ENCODE assay signal across 8 cellular contexts in genomic region chr7:92590711-92591310, GRCh38. TPM values are rescaled to one million over a fixed set of nuclear protein-coding genes. Genes with fewer than 3 reads are reported as not detected.
A peak's percentile ranks its signal among the peaks of the same experiment; 100 is the strongest.
DNase-seq lines count a peak whose midpoint lies in the region; ATAC-seq and TF ChIP-seq lines count a peak whose summit lies in the region.

No MANE protein-coding gene starts in this region.

- H3K4me1 Mint-ChIP-seq in Caco-2 (ENCODE audit: low read depth, unreplicated experiment) (peaks cover 19% of the 10 kb centered on the region), endothelial cell (ENCODE audit: unreplicated experiment) (peaks cover 13% of the 10 kb centered on the region)

- H4K20me1 ChIP-seq in OCI-LY1 (ENCODE audit: insufficient read depth, low read length) (no peaks in the 10 kb centered on the region; the same call in 1 of the 2 replicates), osteoblast (ENCODE audit: insufficient read depth, low read length) (peaks cover 37% of the 10 kb centered on the region)

- H3K36me3 Mint-ChIP-seq in Caco-2 (ENCODE audit: insufficient read depth, unreplicated experiment), result peaks cover 26% of the 10 kb centered on the region
- H3K36me3 Mint-ChIP-seq in endothelial cell (ENCODE audit: low read depth, unreplicated experiment), result no peaks in the 10 kb centered on the region

- no peaks in the 10 kb centered on the region for H3K9me2 ChIP-seq in OCI-LY1 (ENCODE audit: low read depth, low read length)

- no peak overlapping the region; the same call in 1 of the 2 replicates for H3K9ac ChIP-seq in OCI-LY1 (ENCODE audit: low read length)

- H3K9me3 Mint-ChIP-seq in Caco-2 (ENCODE audit: unreplicated experiment), result no peaks in the 10 kb centered on the region
- H3K9me3 Mint-ChIP-seq in endothelial cell (ENCODE audit: unreplicated experiment), result no peaks in the 10 kb centered on the region

- intact Hi-C loops in Caco-2 (cut with micrococcal nuclease; ENCODE audit: unreplicated experiment), result loop anchor here (1.0 kb wide), 2 partner anchors 11 to 63 kb away; partner anchors contain the start of genes PEX1 and RBM48

- H3K27ac ChIP-seq in OCI-LY1 (ENCODE audit: low read depth, low read length, poor library complexity, severe bottlenecking) (no peak overlapping the region), osteoblast (ENCODE audit: low read depth, low read length) (peak overlapping the region; percentile 88)

- TF ChIP-seq CTCF in Caco-2 (IDR thresholded peaks at IDR 0.05; ENCODE audit: insufficient read depth in 1 of 2, low read depth in 1 of 2, low read length in 1 of 2, severe bottlenecking in 1 of 2, unreplicated experiment in 1 of 2), result no peak
- TF ChIP-seq CTCF in OCI-LY1 (IDR thresholded peaks at IDR 0.05; ENCODE audit: low read length), result no peak
- no peak for TF ChIP-seq CTCF in endothelial cell (IDR thresholded peaks at IDR 0.05; ENCODE audit: unreplicated experiment)
- no peak for TF ChIP-seq CTCF in osteoblast (IDR thresholded peaks at IDR 0.05; ENCODE audit: extremely low read depth, low read depth, low read length)
- TF ChIP-seq CTCF in GM13976 (IDR thresholded peaks at IDR 0.05; ENCODE audit: borderline replicate concordance, control extremely low read depth, extremely low read depth, insufficient read depth, missing control alignments), result no peak

- no peak for ATAC-seq in GM21786 (IDR thresholded peaks at IDR 0.05; ENCODE audit: unreplicated experiment)

- H3K4me2 ChIP-seq in OCI-LY1 (ENCODE audit: low read length), result peak overlapping the region; percentile 98; the same call in 1 of the 2 replicates
- H3K4me2 ChIP-seq in osteoblast (ENCODE audit: insufficient read depth, low read length), result peak overlapping the region; percentile 85

- H3K4me1 ChIP-seq in Caco-2, result peaks cover 15% of the 10 kb centered on the region; the same call in 1 of the 2 replicates
- H3K4me1 ChIP-seq in OCI-LY1 (ENCODE audit: insufficient read depth, low read length, severe bottlenecking), result peaks cover 40% of the 10 kb centered on the region
- peaks cover 32% of the 10 kb centered on the region for H3K4me1 ChIP-seq in osteoblast (ENCODE audit: insufficient read depth, low read length)

- H2AFZ ChIP-seq in OCI-LY1 (ENCODE audit: low read length), result no peak overlapping the region
- peak overlapping the region; percentile 85 for H2AFZ ChIP-seq in osteoblast (ENCODE audit: low read length)

- peaks cover 39% of the 10 kb centered on the region for H3K79me2 ChIP-seq in OCI-LY1 (ENCODE audit: insufficient read depth, low read length)
- peaks cover 40% of the 10 kb centered on the region for H3K79me2 ChIP-seq in osteoblast (ENCODE audit: insufficient read depth, low read length)

- CTCF ChIA-PET in Caco-2 (lab: Charles Lee), result interaction anchor here (0.7 to 2.0 kb wide), 3 partner anchors 11 to 266 kb away, joined by 3 to 9 read pairs (median 3); no protein-coding TSS in a partner anchor

- no peaks in the 10 kb centered on the region for H3K27me3 Mint-ChIP-seq in Caco-2 (ENCODE audit: insufficient read depth, unreplicated experiment)
- peaks cover 4% of the 10 kb centered on the region for H3K27me3 Mint-ChIP-seq in endothelial cell (ENCODE audit: unreplicated experiment)

- no peak for DNase-seq in Caco-2
- DNase-seq in endothelial cell (ENCODE audit: low spot score), result no peak
- DNase-seq in osteoblast (ENCODE audit: insufficient read length, low spot score, missing footprints), result no peak
- no peak for DNase-seq in GM13976 (ENCODE audit: low spot score)
- DNase-seq in activated gamma-delta T cell treated with Interleukin-2 at 50 U/mL for 16 hours, result no peak
- no peak for DNase-seq in stimulated activated CD4-positive, alpha-beta T cell treated with anti-CD3 and anti-CD28 coated beads, Interleukin-4, amount 100 ng/mL, for 24 hours

- TSS peak; percentile 82 for BruUV-seq in Caco-2 (replicated peaks; lab: Mats Ljungman, UMichigan)

- H3K4me3 Mint-ChIP-seq in Caco-2 (ENCODE audit: unreplicated experiment) (peak overlapping the region; percentile 99), endothelial cell (ENCODE audit: unreplicated experiment) (peak overlapping the region; percentile 84)

- H3K27ac Mint-ChIP-seq in Caco-2 (ENCODE audit: unreplicated experiment) (no peak overlapping the region), endothelial cell (ENCODE audit: unreplicated experiment) (no peak overlapping the region)

- H3K4me3 ChIP-seq in Caco-2 (ENCODE audit: low read depth, low read length) (peak overlapping the region; percentile 83), OCI-LY1 (ENCODE audit: low read depth, low read length, poor library complexity, severe bottlenecking) (peak overlapping the region; percentile 86), osteoblast (ENCODE audit: insufficient read depth, low read length) (peak overlapping the region; percentile 96)

- in situ Hi-C loops in GM13976 (cut with MboI; ENCODE audit: low sequenced_read_pairs, unreplicated experiment), result no loop called here

- H3K27me3 ChIP-seq in Caco-2 (replicated peaks; ENCODE audit: control insufficient read depth, insufficient read depth, low read length), result no peaks in the 10 kb centered on the region
- no peaks in the 10 kb centered on the region for H3K27me3 ChIP-seq in OCI-LY1 (ENCODE audit: insufficient read depth, low read length)
- H3K27me3 ChIP-seq in osteoblast (ENCODE audit: insufficient read depth, low read length), result no peaks in the 10 kb centered on the region

- POLR2A ChIA-PET in Caco-2 (lab: Charles Lee), result interaction anchor here (0.6 to 0.8 kb wide), 2 partner anchors 62 to 345 kb away, joined by 3 to 4 read pairs; partner anchors contain the start of genes ANKIB1, KRIT1, PEX1 and RBM48

- no peaks in the 10 kb centered on the region for H3F3A ChIP-seq in OCI-LY1 (ENCODE audit: insufficient read depth, low read length)

- H3K9me3 ChIP-seq in Caco-2 (no peaks in the 10 kb centered on the region), OCI-LY1 (ENCODE audit: low read length) (no peaks in the 10 kb centered on the region), osteoblast (ENCODE audit: low read depth, low read length) (no peaks in the 10 kb centered on the region)

- no peaks in the 10 kb centered on the region; the same call in 1 of the 2 replicates for H3K36me3 ChIP-seq in Caco-2 (ENCODE audit: control insufficient read depth, insufficient read depth, low read length)
- peaks cover 26% of the 10 kb centered on the region for H3K36me3 ChIP-seq in OCI-LY1 (ENCODE audit: insufficient read depth, low read length)
- no peaks in the 10 kb centered on the region for H3K36me3 ChIP-seq in osteoblast (ENCODE audit: insufficient read depth, low read length)

RNA-seq across cellular contexts. Expression of gene FAM133B, which starts 0.6 kb away (rescaled TPM):
- total RNA-seq in Caco-2 (2022), result 41.9 and 42.5 TPM in 2 replicates
- total RNA-seq in endothelial cell (ENCODE audit: unreplicated experiment), result 20.2 TPM
- 17.1 and 17.4 TPM in 2 replicates for total RNA-seq in osteoblast
